In the genomic region with DNA sequence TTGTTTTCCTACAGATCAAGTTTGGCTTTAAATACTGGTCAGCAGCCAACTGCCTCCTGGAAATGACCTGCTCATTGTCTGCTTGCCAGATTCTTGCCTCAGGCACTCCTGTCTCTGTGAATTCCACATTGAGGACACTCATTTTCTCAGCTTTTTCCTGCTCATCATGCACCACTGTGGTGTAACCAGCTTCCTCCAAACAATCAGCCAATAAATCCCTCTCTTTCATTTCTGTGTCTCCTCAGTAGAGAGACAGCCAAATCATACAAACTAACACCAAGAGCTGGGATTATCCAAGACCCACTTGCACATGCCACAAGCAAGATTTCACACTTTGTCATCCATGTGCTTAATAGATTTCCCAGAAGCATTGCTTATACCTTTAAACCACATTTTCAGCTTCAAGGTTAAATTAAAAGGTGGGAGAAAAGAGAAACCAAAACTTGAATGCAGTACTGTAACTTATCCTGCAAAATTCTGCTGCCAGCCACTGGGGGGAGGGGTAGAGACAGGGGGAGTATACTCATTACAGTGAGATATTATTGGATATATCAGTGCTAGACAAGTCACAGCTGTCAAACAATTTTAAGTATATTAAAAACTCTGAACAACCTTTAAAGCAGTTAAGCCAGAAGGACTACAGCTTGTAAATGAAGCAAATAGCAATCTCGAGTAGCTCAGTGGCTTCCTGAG, we compare ENCODE assay signal across 8 cellular contexts.
DNase-seq lines count a peak whose midpoint lies in the region; ATAC-seq and TF ChIP-seq lines count a peak whose summit lies in the region.

No MANE protein-coding gene starts in this region.

- H3K36me3 ChIP-seq in OCI-LY3 (replicated peaks; ENCODE audit: low read depth, low read length), result no peaks in the 10 kb centered on the region

- H3K27ac ChIP-seq in OCI-LY3 (ENCODE audit: low read length), result no peak overlapping the region

- H2AFZ ChIP-seq in OCI-LY3 (ENCODE audit: low read depth, low read length), result no peak overlapping the region

- H3K4me2 ChIP-seq in OCI-LY3 (ENCODE audit: low read length), result no peak overlapping the region; the same call in 1 of the 2 replicates

- no peak for ATAC-seq in HG02840 (IDR thresholded peaks at IDR 0.05; ENCODE audit: low FRiP score, unreplicated experiment)

- DNase-seq in COLO829 (ENCODE audit: low spot score), result peak; percentile 74
- peak; percentile 73 for DNase-seq in H4 (ENCODE audit: low spot score)
- peak; percentile 79 for DNase-seq in brain pericyte (ENCODE audit: low read depth, low spot score)
- DNase-seq in kidney tubule cell (ENCODE audit: low spot score), result peak; percentile 87
- peak; percentile 2 to 8 for DNase-seq in stimulated activated CD8-positive, alpha-beta memory T cell treated with anti-CD3 and anti-CD28 coated beads, Interleukin-7, amount 100 ng/mL, for 4 hours (ENCODE audit: low read depth in 2 of 2)
- DNase-seq in HT-29 (ENCODE audit: low spot score), result no peak

- no peaks in the 10 kb centered on the region for H3K27me3 ChIP-seq in OCI-LY3 (ENCODE audit: low read depth, low read length)

- H3K79me2 ChIP-seq in OCI-LY3 (ENCODE audit: low read length), result peaks cover 58% of the 10 kb centered on the region

- TF ChIP-seq CTCF in OCI-LY3 (IDR thresholded peaks at IDR 0.05; ENCODE audit: low read depth, low read length), result peak; percentile 44

- H3K9ac ChIP-seq in OCI-LY3 (ENCODE audit: low read length), result no peak overlapping the region

- peaks cover 34% of the 10 kb centered on the region for H3K4me1 ChIP-seq in OCI-LY3 (ENCODE audit: low read length)

- peaks cover 15% of the 10 kb centered on the region; the same call in 1 of the 2 replicates for H4K20me1 ChIP-seq in OCI-LY3 (ENCODE audit: insufficient read depth, low read length)

- no peak overlapping the region for H3K4me3 ChIP-seq in OCI-LY3 (ENCODE audit: low read length)

- H3K9me3 ChIP-seq in OCI-LY3 (ENCODE audit: insufficient read depth, low read length), result no peaks in the 10 kb centered on the region
